ENCODE assay signal across 28 cellular contexts in the genomic region with DNA sequence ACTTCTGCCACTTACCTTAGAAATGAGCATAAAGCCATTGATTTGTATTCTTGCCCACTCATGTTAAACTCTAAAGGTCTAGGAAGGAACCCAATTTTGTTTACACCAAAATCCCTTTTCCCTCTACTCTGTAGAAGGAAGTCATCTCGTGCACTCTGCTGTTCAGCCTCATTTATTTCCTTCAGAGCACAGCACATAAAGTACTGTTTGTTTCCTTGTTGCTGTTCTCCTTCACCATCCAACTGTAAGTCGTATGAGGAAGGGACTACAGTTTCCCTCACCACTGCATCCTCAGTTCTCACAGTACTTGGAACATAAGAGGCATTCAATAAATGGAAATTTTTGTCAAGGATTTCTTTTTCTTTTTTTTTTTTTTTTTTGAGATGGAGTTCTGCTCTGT. TPM values are rescaled to one million over a fixed set of nuclear protein-coding genes. Genes with fewer than 3 reads are reported as not detected.
"Had no signal": no experiment of that assay in that cellular context is flagged by ENCODE, and none has a peak within 500 bp of the region (broad histone marks: within the 10 kb centered on the region; RNA-seq: fewer than 3 reads in every experiment).

No MANE protein-coding gene starts in this region.

- ATAC-seq: effector memory CD8-positive, alpha-beta T cell; esophagus mucosa; naive thymus-derived CD8-positive, alpha-beta T cell; psoas muscle; right cardiac atrium; WTC11 had no signal

- DNase-seq: activated CD4-positive, alpha-beta memory T cell treated with anti-CD3 and anti-CD28 coated beads for 36 hours; activated CD4-positive, alpha-beta T cell treated with anti-CD3 and anti-CD28 coated beads for 36 hours; activated naive CD4-positive, alpha-beta T cell treated with Interleukin-2 at 50 U/mL for 16 hours; activated naive CD8-positive, alpha-beta T cell treated with anti-CD3 and anti-CD28 coated beads, Interleukin-2, amount 10 ng/mL, durations not matched to agents 7 days and 5 days; activated T-cell treated with anti-CD3 and anti-CD28 coated beads, Interleukin-2, amount 50 U/mL, for 48 hours; amniotic stem cell; colonic mucosa; dorsolateral prefrontal cortex; effector memory CD8-positive, alpha-beta T cell; glutamatergic neuron; hippocampal formation; kidney glomerular epithelial cell; naive thymus-derived CD8-positive, alpha-beta T cell; psoas muscle; right cardiac atrium; stimulated activated CD4-positive, alpha-beta T cell treated with anti-CD3 and anti-CD28 coated beads, Interleukin-1b, Interleukin-23, amount 100 ng/mL, for 48 hours; substantia nigra; T-helper 1 cell; T-helper 9 cell; tibial artery had no signal

RNA-seq across cellular contexts. Expression of a gene that starts 52.2 kb away (rescaled TPM):
- total RNA-seq: activated CD4-positive, alpha-beta memory T cell treated with anti-CD3 and anti-CD28 coated beads for 36 hours; activated CD4-positive, alpha-beta T cell treated with anti-CD3 and anti-CD28 coated beads for 36 hours; activated naive CD8-positive, alpha-beta T cell treated with anti-CD3 and anti-CD28 coated beads, Interleukin-2, amount 10 ng/mL, durations not matched to agents 7 days and 5 days; bronchial epithelial cell; colonic mucosa; dorsolateral prefrontal cortex; endothelial cell of umbilical vein; esophagus mucosa; frontal cortex; lung; naive thymus-derived CD8-positive, alpha-beta T cell; osteoblast; psoas muscle; right cardiac atrium; urinary bladder; WTC11 had no signal
